8 cellular contexts compared by ENCODE assay signal in the genomic region with DNA sequence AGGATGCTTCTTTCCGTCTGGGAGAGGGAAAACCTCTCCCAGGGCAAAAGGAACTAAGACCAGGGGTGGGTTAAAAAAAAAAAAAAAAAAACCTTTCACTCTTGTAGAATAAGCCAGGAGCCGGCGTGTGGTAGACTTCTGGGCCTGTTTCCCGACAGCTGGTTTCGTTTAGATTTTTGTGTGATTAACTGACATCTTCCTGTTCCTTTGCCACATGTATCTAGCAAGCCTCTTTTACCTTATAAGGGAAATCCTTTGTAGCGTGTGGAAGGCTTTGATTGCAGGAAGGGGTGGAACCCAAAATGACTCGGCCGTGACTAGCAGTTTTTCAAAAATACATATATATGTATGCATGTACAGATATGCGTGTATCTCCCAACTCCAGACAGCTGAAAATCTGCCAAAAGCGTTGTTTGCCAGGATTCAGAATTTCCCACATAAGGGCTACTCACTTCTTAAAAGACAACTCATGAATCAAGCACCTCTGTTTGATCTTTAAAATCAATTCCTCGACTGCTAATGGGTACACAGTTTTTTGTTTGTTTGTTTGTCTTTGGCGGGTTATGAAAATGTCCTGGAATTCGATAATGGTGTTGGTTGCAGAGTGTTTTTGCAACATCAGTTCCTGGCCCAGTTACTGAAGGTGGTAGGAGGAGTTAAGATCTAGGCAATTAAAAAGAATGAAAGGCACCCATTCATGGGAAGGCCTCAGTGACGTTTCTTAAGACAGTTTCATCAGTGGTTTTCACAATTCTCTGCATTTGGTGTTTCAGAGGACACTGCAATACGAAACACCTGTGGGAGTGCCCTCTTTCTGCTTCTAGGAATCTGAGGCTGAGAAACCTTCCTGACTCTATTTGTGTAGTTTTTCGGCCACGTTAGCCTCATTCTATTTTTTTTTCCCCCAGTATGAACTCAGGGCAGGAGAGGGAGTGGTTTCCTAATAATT. TPM values are rescaled to one million over a fixed set of nuclear protein-coding genes. Genes with fewer than 3 reads are reported as not detected.
DNase-seq lines count a peak whose midpoint lies in the region; ATAC-seq, FAIRE-seq and TF ChIP-seq lines count a peak whose summit lies in the region.

No MANE protein-coding gene starts in this region.

- DNase-seq in RCC 7860 (ENCODE audit: low spot score) (peak; percentile 96), fibroblast of villous mesenchyme (ENCODE audit: low read depth) (peak; percentile 98), neuronal stem cell (ENCODE audit: low spot score) (no peak), ureter (ENCODE audit: low spot score) (peak; percentile 87)
- DNase-seq in activated T-helper 9 cell treated with anti-CD3 and anti-CD28 coated beads, Interleukin-2, amount 50 U/mL, for 16 hours (ENCODE audit: low read depth), result peak; percentile 52

- no peaks in the 10 kb centered on the region for H3K27me3 ChIP-seq in neuronal stem cell (ENCODE audit: control insufficient read depth in 3 of 3, insufficient read depth in 3 of 3, low read depth in 1 of 3, low read length in 3 of 3)

- peak overlapping the region; percentile 65 for H3K4me2 ChIP-seq in neuronal stem cell (ENCODE audit: insufficient read depth, low read length, poor library complexity, severe bottlenecking)

- WGBS in neuronal stem cell (ENCODE audit: extremely low coverage in 2 of 2, insufficient read length in 2 of 2, insufficient replicate concordance in 1 of 2), 2 donors, result no CpG with 5 or more reads among the region's 17 CpGs

- peaks cover 10 to 22% of the 10 kb centered on the region in 2 donors for H3K4me1 ChIP-seq in neuronal stem cell (ENCODE audit: control insufficient read depth in 2 of 2, insufficient read depth in 1 of 2, low read depth in 1 of 2, low read length in 2 of 2)

- H2BK12ac ChIP-seq in neuronal stem cell (ENCODE audit: low read length), result no peak overlapping the region

- H3K23ac ChIP-seq in neuronal stem cell (ENCODE audit: low read depth, low read length, poor library complexity), result no peak overlapping the region

- peaks cover 19 to 44% of the 10 kb centered on the region in 2 donors for H3K36me3 ChIP-seq in neuronal stem cell (replicated peaks in 1 of 2; ENCODE audit: control insufficient read depth in 2 of 2, insufficient read depth in 2 of 2, low read length in 2 of 2)

- no peak overlapping the region for H4K91ac ChIP-seq in neuronal stem cell (ENCODE audit: low read depth, low read length, poor library complexity)

- no peak overlapping the region for H3K14ac ChIP-seq in neuronal stem cell (ENCODE audit: low read length)

- H2AFZ ChIP-seq in neuronal stem cell (ENCODE audit: low read length), result no peak overlapping the region

- no peak overlapping the region for H3K18ac ChIP-seq in neuronal stem cell (ENCODE audit: low read length)

- H3K4ac ChIP-seq in neuronal stem cell (ENCODE audit: low read length), result no peak overlapping the region

- no peak for TF ChIP-seq CTCF in fibroblast of villous mesenchyme (IDR thresholded peaks at IDR 0.05; ENCODE audit: insufficient read depth, low read depth, low read length)

- peak; percentile 86 for FAIRE-seq in RCC 7860 (lab: Jason Lieb, UNC)

- H3K9ac ChIP-seq in neuronal stem cell (ENCODE audit: low read depth, low read length, poor library complexity), result no peak overlapping the region

- peak overlapping the region; percentile 79 for H3K4me3 ChIP-seq in fibroblast of villous mesenchyme (ENCODE audit: low read depth, low read length)
- peak overlapping the region in 1 of 2 donors; percentile 95 for H3K4me3 ChIP-seq in neuronal stem cell (ENCODE audit: low read length in 2 of 2)

- H3K79me1 ChIP-seq in neuronal stem cell (ENCODE audit: low read depth, low read length), result peaks cover 5% of the 10 kb centered on the region

- no peaks in the 10 kb centered on the region for H3K9me3 ChIP-seq in neuronal stem cell (replicated peaks in 1 of 2; ENCODE audit: control insufficient read depth in 2 of 2, insufficient read depth in 1 of 2, low read depth in 1 of 2, low read length in 2 of 2)

- no peak overlapping the region for H4K8ac ChIP-seq in neuronal stem cell (ENCODE audit: low read depth, low read length)

- no peak overlapping the region for H2AK5ac ChIP-seq in neuronal stem cell (ENCODE audit: low read depth, low read length)

- H3K27ac ChIP-seq in neuronal stem cell (replicated peaks; ENCODE audit: low read length), result peak overlapping the region; percentile 84

- H2BK120ac ChIP-seq in neuronal stem cell (ENCODE audit: low read depth, low read length), result no peak overlapping the region

- TF ChIP-seq POLR2A in GM15510 (IDR thresholded peaks at IDR 0.05; ENCODE audit: borderline replicate concordance, extremely low read depth, insufficient read length), result peak; percentile 41

- H2BK15ac ChIP-seq in neuronal stem cell (ENCODE audit: low read length), result no peak overlapping the region

- H2BK5ac ChIP-seq in neuronal stem cell (ENCODE audit: low read length), result peak overlapping the region; percentile 29

- ATAC-seq in HG03196 (IDR thresholded peaks at IDR 0.05; ENCODE audit: unreplicated experiment) (peak; percentile 33), HG02678 (IDR thresholded peaks at IDR 0.05; ENCODE audit: unreplicated experiment) (no peak)

RNA-seq across cellular contexts. Expression of a gene that starts 2.7 kb away (rescaled TPM):
- total RNA-seq in fibroblast of villous mesenchyme (1,325 and 1,470 TPM in 2 replicates), ureter (422 TPM)
- 413 TPM for polyA plus RNA-seq in neuronal stem cell (2013, experiment 1 of 2)
- polyA plus RNA-seq in neuronal stem cell (2013, experiment 2 of 2), result 408 TPM

RNA-seq across cellular contexts. Expression of a gene that starts 32.7 kb away (rescaled TPM):
- total RNA-seq in fibroblast of villous mesenchyme (72.5 and 92.0 TPM in 2 replicates), ureter (70.8 TPM)
- polyA plus RNA-seq in neuronal stem cell (2013, experiment 1 of 2), result 43.0 TPM
- polyA plus RNA-seq in neuronal stem cell (2013, experiment 2 of 2), result 44.3 TPM
